In genomic region chr17:72789711-72790110, GRCh38 we compare ENCODE assay signal across 26 cellular contexts.
"Had no signal": no experiment of that assay in that cellular context is flagged by ENCODE, and none has a peak within 500 bp of the region (broad histone marks: within the 10 kb centered on the region; RNA-seq: fewer than 3 reads in every experiment).

No MANE protein-coding gene starts in this region.

- H3K27me3 ChIP-seq: brain microvascular endothelial cell, colonic mucosa, dorsolateral prefrontal cortex had no signal

- H3K9me3 ChIP-seq: colonic mucosa had no signal

- H3K27ac ChIP-seq: brain microvascular endothelial cell, colonic mucosa had no signal

- DNase-seq: activated CD4-positive, alpha-beta T cell treated with anti-CD3 and anti-CD28 coated beads for 1 hour; activated CD4-positive, alpha-beta T cell treated with anti-CD3 and anti-CD28 coated beads for 4 hours; activated CD4-positive, alpha-beta T cell treated with anti-CD3 and anti-CD28 coated beads, Interleukin-2, amount 50 U/mL, for 1 hour; activated CD4-positive, alpha-beta T cell treated with anti-CD3 and anti-CD28 coated beads, Interleukin-2, amount 50 U/mL, for 48 hours; activated CD8-positive, alpha-beta memory T cell treated with anti-CD3 and anti-CD28 coated beads for 24 hours; activated CD8-positive, alpha-beta T cell treated with anti-CD3 and anti-CD28 coated beads for 36 hours; activated effector memory CD4-positive, alpha-beta T cell treated with Interleukin-2 at 50 U/mL for 16 hours; activated gamma-delta T cell treated with Interleukin-2 at 50 U/mL for 16 hours; activated naive CD4-positive, alpha-beta T cell treated with anti-CD3 and anti-CD28 coated beads, Interleukin-2, amount 50 U/mL, for 16 hours; activated naive CD4-positive, alpha-beta T cell treated with Interleukin-2 at 50 U/mL for 16 hours; activated T-cell treated with anti-CD3 and anti-CD28 coated beads, Interleukin-2, amount 50 U/mL, for 4 hours; amniotic stem cell; anterior cingulate cortex; brain microvascular endothelial cell; colonic mucosa; effector memory CD4-positive, alpha-beta T cell; endodermal cell; foreskin fibroblast; head of caudate nucleus; T-helper 2 cell had no signal

- H3K36me3 ChIP-seq: brain microvascular endothelial cell, colonic mucosa had no signal

- H3K4me3 ChIP-seq: colonic mucosa, dorsolateral prefrontal cortex had no signal

- H3K4me1 ChIP-seq: colonic mucosa had no signal

- ATAC-seq: activated CD8-positive, alpha-beta T cell treated with anti-CD3 and anti-CD28 coated beads for 36 hours; activated T-cell treated with anti-CD3 and anti-CD28 coated beads, Interleukin-2, amount 50 U/mL, for 4 hours; activated T-helper 17 cell treated with anti-CD3 and anti-CD28 coated beads, Interleukin-2, amount 50 U/mL, for 72 hours; esophagus mucosa; WTC11 had no signal

- FAIRE-seq: astrocyte, frontal cortex had no signal
